ENCODE assay signal across 27 cellular contexts in the genomic region with DNA sequence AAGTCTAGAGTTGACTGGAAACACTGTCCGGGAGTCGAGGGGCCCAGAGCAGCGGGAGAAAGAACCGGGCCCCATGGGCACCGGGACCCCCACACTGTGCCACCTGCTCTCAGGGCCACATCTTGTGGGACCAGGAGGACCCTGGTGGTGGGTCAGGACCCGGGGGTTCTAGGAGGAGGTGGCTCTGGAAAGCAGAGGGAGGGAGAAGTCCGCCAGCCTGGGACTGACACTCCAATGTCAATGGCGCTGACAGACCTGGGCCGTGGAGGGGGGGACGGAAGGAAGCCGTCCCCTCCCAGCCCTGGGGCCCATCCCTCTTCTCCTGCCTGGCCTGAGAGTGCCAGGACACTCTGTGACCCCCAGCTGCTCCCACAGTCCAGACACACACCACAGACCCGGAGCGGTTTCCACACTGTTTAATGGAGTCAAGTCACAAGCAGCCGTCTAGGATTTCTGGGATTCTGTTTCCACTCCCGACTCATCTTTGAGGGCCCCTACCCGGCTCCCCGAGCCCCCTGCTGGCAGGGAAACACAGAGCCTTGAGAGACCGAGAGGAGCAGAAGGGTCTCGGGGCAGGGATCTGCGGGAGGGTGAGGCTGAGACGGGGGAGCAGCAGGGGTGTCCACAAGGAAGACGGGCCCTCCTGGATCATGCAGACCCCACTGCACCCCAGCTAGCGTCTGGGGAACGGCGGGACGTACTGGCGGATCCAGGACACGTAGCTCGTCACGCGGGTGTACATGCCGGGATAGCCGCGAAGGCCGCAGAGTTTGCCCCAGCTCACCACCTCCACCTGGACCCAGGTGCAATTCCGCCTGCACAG. TPM values are rescaled to one million over a fixed set of nuclear protein-coding genes. Genes with fewer than 3 reads are reported as not detected.
DNase-seq lines count a peak whose midpoint lies in the region; ATAC-seq and TF ChIP-seq lines count a peak whose summit lies in the region.
"Had no signal": no experiment of that assay in that cellular context is flagged by ENCODE, and none has a peak within 500 bp of the region (broad histone marks: within the 10 kb centered on the region; RNA-seq: fewer than 3 reads in every experiment).

No MANE protein-coding gene starts in this region.

- H3K14ac ChIP-seq in mesenchymal stem cell (ENCODE audit: low read length in 2 of 2): no peak overlapping the region

- no peak overlapping the region for H3K9ac ChIP-seq in mesenchymal stem cell (ENCODE audit: low read length)

- no peaks in the 10 kb centered on the region for H3K79me1 ChIP-seq in mesenchymal stem cell (replicated peaks; ENCODE audit: low read length, poor library complexity, severe bottlenecking)

- no peaks in the 10 kb centered on the region for H3K4me1 ChIP-seq in foreskin keratinocyte
- H3K4me1 ChIP-seq in mesenchymal stem cell (ENCODE audit: control insufficient read depth, insufficient read depth, low read depth, low read length): no peaks in the 10 kb centered on the region
- H3K4me1 ChIP-seq: upper lobe of right lung had no signal

- H2BK120ac ChIP-seq in mesenchymal stem cell (ENCODE audit: low read depth, low read length): no peak overlapping the region

- H2AFZ ChIP-seq in mesenchymal stem cell (ENCODE audit: low read depth, low read length): no peak overlapping the region

- 74% methylated on average over 30 of the region's 36 CpGs for WGBS in mesenchymal stem cell

- H3K9me3 ChIP-seq in mesenchymal stem cell (ENCODE audit: control insufficient read depth, low read length): no peaks in the 10 kb centered on the region
- H3K9me3 ChIP-seq: ovary, upper lobe of right lung had no signal

- H2BK12ac ChIP-seq in mesenchymal stem cell (ENCODE audit: low read length in 2 of 2): no peak overlapping the region

- H3K4ac ChIP-seq in mesenchymal stem cell (ENCODE audit: low read depth in 1 of 2, low read length in 2 of 2): no peak overlapping the region

- H3K27me3 ChIP-seq in foreskin keratinocyte (peaks cover 52% of the 10 kb centered on the region), mesenchymal stem cell (ENCODE audit: control insufficient read depth in 1 of 2, insufficient read depth in 1 of 2, low read length in 2 of 2) (peaks cover 67 to 87% of the 10 kb centered on the region in 2 experiments)

- no peaks in the 10 kb centered on the region for H3K36me3 ChIP-seq in mesenchymal stem cell (ENCODE audit: control insufficient read depth in 1 of 2, insufficient read depth in 2 of 2, low read depth in 1 of 2, low read length in 2 of 2)
- H3K36me3 ChIP-seq: cardiac muscle cell, ovary, upper lobe of right lung had no signal

- H2BK15ac ChIP-seq in mesenchymal stem cell (ENCODE audit: low read depth, poor library complexity, severe bottlenecking): no peak overlapping the region

- DNase-seq in 8988T (peak; percentile 24), HFF-Myc (ENCODE audit: extremely low read depth, low read depth) (no peak), foreskin keratinocyte (no peak), islet precursor cell (no peak), mesenchymal stem cell (no peak), GM20000 (ENCODE audit: low spot score) (no peak)
- DNase-seq: activated CD4-positive, alpha-beta T cell treated with anti-CD3 and anti-CD28 coated beads for 36 hours; activated naive CD4-positive, alpha-beta T cell treated with anti-CD3 and anti-CD28 coated beads, Interleukin-2, amount 50 U/mL, for 16 hours; C1 segment of cervical spinal cord; Calu3; head of caudate nucleus; left colon; mesendoderm; naive thymus-derived CD4-positive, alpha-beta T cell; NCI-H1048; NCI-H187; NCI-H2227 treated with DMSO at 0.1 percent for 48 hours; NCI-H774; OCI-M1; ovary; SHP77; T-helper 1 cell; upper lobe of right lung had no signal

- no peak overlapping the region for H3K23ac ChIP-seq in mesenchymal stem cell (ENCODE audit: low read length in 2 of 2)

- H2BK5ac ChIP-seq in mesenchymal stem cell (ENCODE audit: low read depth, low read length, poor library complexity, severe bottlenecking): no peak overlapping the region

- H3K4me3 ChIP-seq in HFF-Myc (replicated peaks; ENCODE audit: low read depth, low read length) (no peak overlapping the region), mesenchymal stem cell (ENCODE audit: insufficient read depth in 1 of 2, low read depth in 1 of 2, low read length in 2 of 2) (no peak overlapping the region)
- H3K4me3 ChIP-seq: cardiac muscle cell, ovary, upper lobe of right lung had no signal

- H3K27ac ChIP-seq in foreskin keratinocyte (no peak overlapping the region), mesenchymal stem cell (ENCODE audit: low read length, poor library complexity, severe bottlenecking) (no peak overlapping the region)
- H3K27ac ChIP-seq: cardiac muscle cell, ovary, upper lobe of right lung had no signal

- no peak overlapping the region for H4K91ac ChIP-seq in mesenchymal stem cell (ENCODE audit: low read length)

- H4K8ac ChIP-seq in mesenchymal stem cell (ENCODE audit: low read length): no peak overlapping the region

- no peak overlapping the region for H3K4me2 ChIP-seq in mesenchymal stem cell (ENCODE audit: low read length, poor library complexity, severe bottlenecking)

- TF ChIP-seq CTCF in HFF-Myc (IDR thresholded peaks at IDR 0.05; ENCODE audit: low read depth, low read length, missing control alignments) (peak; percentile 25), foreskin keratinocyte (conservative IDR thresholded peaks at IDR 0.05) (peak; percentile 7), GM20000 (IDR thresholded peaks at IDR 0.05; ENCODE audit: extremely low read depth, missing control alignments) (no peak)

- no peak overlapping the region for H2AK5ac ChIP-seq in mesenchymal stem cell (ENCODE audit: low read length, severe bottlenecking)

- no peak for ATAC-seq in foreskin keratinocyte
- ATAC-seq: activated CD4-positive, alpha-beta T cell treated with anti-CD3 and anti-CD28 coated beads for 36 hours; left colon; naive thymus-derived CD4-positive, alpha-beta T cell; right cardiac atrium; upper lobe of right lung had no signal

- H3K18ac ChIP-seq in mesenchymal stem cell (ENCODE audit: low read depth in 1 of 2, low read length in 2 of 2): no peak overlapping the region

RNA-seq across cellular contexts. Expression of a gene that starts 23.6 kb away (rescaled TPM):
- total RNA-seq in foreskin keratinocyte: 76.7 and 101 TPM in 2 replicates
- polyA plus RNA-seq in foreskin keratinocyte: 155 and 172 TPM in 2 replicates
- polyA plus RNA-seq in mesenchymal stem cell (2013, experiment 1 of 2): 146 TPM
- 147 TPM for polyA plus RNA-seq in mesenchymal stem cell (2013, experiment 2 of 2)

RNA-seq across cellular contexts. Expression of a gene that starts 30.0 kb away (rescaled TPM):
- not detected in 2 replicates for total RNA-seq in foreskin keratinocyte
- not detected in 2 replicates for polyA plus RNA-seq in foreskin keratinocyte
- not detected for polyA plus RNA-seq in mesenchymal stem cell (2013, experiment 1 of 2)
- polyA plus RNA-seq in mesenchymal stem cell (2013, experiment 2 of 2): not detected
- total RNA-seq: activated CD4-positive, alpha-beta T cell treated with anti-CD3 and anti-CD28 coated beads for 36 hours; activated T-helper 1 cell treated with anti-CD3 and anti-CD28 coated beads, Interleukin-12 subunit alpha, Interleukin-12 subunit beta, Interleukin-2, Interleukin-4 antibody, amounts not matched to agents 30 ng/mL and 10 ng/mL and 1 ng/mL, durations not matched to agents 14 hours and 24 hours and 36 hours; Calu3; cardiac muscle cell; LHCN-M2; naive thymus-derived CD4-positive, alpha-beta T cell had no signal
- polyA plus RNA-seq: cardiac muscle cell; naive thymus-derived CD4-positive, alpha-beta T cell had no signal

RNA-seq across cellular contexts. Expression of a gene that starts 45.4 kb away (rescaled TPM):
- not detected in 2 replicates for total RNA-seq in foreskin keratinocyte
- not detected in 2 replicates for polyA plus RNA-seq in foreskin keratinocyte
- not detected for polyA plus RNA-seq in mesenchymal stem cell (2013, experiment 1 of 2)
- not detected for polyA plus RNA-seq in mesenchymal stem cell (2013, experiment 2 of 2)
- total RNA-seq: activated CD4-positive, alpha-beta T cell treated with anti-CD3 and anti-CD28 coated beads for 36 hours; activated T-helper 1 cell treated with anti-CD3 and anti-CD28 coated beads, Interleukin-12 subunit alpha, Interleukin-12 subunit beta, Interleukin-2, Interleukin-4 antibody, amounts not matched to agents 30 ng/mL and 10 ng/mL and 1 ng/mL, durations not matched to agents 14 hours and 24 hours and 36 hours; Calu3; cardiac muscle cell; LHCN-M2 had no signal
- polyA plus RNA-seq: cardiac muscle cell; naive thymus-derived CD4-positive, alpha-beta T cell had no signal

RNA-seq across cellular contexts. Expression of a gene that starts 47.6 kb away (rescaled TPM):
- 0.07 and 0.27 TPM in 2 replicates for total RNA-seq in foreskin keratinocyte
- polyA plus RNA-seq in foreskin keratinocyte: 0.04 and 0.08 TPM in 2 replicates
- 3.2 TPM for polyA plus RNA-seq in mesenchymal stem cell (2013, experiment 1 of 2)
- polyA plus RNA-seq in mesenchymal stem cell (2013, experiment 2 of 2): 3.6 TPM

RNA-seq across cellular contexts. Expression of a gene that starts 55.9 kb away (rescaled TPM):
- total RNA-seq in foreskin keratinocyte: not detected in 2 replicates
- polyA plus RNA-seq in foreskin keratinocyte: not detected in 2 replicates
- polyA plus RNA-seq in mesenchymal stem cell (2013, experiment 1 of 2): not detected
- not detected for polyA plus RNA-seq in mesenchymal stem cell (2013, experiment 2 of 2)
- total RNA-seq: activated CD4-positive, alpha-beta T cell treated with anti-CD3 and anti-CD28 coated beads for 36 hours; activated T-helper 1 cell treated with anti-CD3 and anti-CD28 coated beads, Interleukin-12 subunit alpha, Interleukin-12 subunit beta, Interleukin-2, Interleukin-4 antibody, amounts not matched to agents 30 ng/mL and 10 ng/mL and 1 ng/mL, durations not matched to agents 14 hours and 24 hours and 36 hours; Calu3; cardiac muscle cell; LHCN-M2 had no signal
- polyA plus RNA-seq: cardiac muscle cell; naive thymus-derived CD4-positive, alpha-beta T cell had no signal
